In the genomic region with DNA sequence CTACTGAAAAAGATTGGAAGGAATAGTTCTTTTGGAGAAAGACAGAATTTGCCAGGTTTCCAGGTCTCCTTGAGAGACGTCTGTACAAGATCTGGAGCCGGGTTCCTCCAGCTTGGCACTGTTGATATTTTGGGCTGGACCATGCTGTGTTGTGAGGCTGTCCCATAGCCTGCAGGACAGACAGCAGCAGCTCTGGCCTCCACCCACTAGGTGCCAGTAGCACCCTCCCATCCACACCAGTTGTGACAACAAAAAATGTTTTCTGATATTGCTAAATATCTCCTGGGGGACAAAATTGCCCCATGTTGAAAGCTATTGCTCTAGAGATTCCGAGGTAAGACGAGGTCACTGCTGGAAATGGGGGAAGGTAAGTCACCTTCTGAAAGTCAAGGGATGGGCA, we compare ENCODE assay signal across 20 cellular contexts.
DNase-seq lines count a peak whose midpoint lies in the region; ATAC-seq and TF ChIP-seq lines count a peak whose summit lies in the region.
"Had no signal": no experiment of that assay in that cellular context is flagged by ENCODE, and none has a peak within 500 bp of the region (broad histone marks: within the 10 kb centered on the region; RNA-seq: fewer than 3 reads in every experiment).

No MANE protein-coding gene starts in this region.

- no peak overlapping the region for H3K4me2 ChIP-seq in Loucy (ENCODE audit: low read depth, low read length, poor library complexity, severe bottlenecking)
- H3K4me2 ChIP-seq: BLaER1 had no signal

- ATAC-seq in GM18517 (IDR thresholded peaks at IDR 0.05; ENCODE audit: unreplicated experiment) (no peak), HG03378 (IDR thresholded peaks at IDR 0.05; ENCODE audit: unreplicated experiment) (no peak)
- ATAC-seq: left colon had no signal

- no peaks in the 10 kb centered on the region for H3K79me2 ChIP-seq in Loucy (ENCODE audit: insufficient read depth, low read length)

- peaks cover 8% of the 10 kb centered on the region for H3K36me3 Mint-ChIP-seq in brain
- H3K36me3 Mint-ChIP-seq: activated CD4-positive, alpha-beta memory T cell treated with anti-CD3 and anti-CD28 coated beads for 36 hours; IgD-negative memory B cell had no signal

- H3K4me1 Mint-ChIP-seq in brain: peaks cover 43% of the 10 kb centered on the region
- H3K4me1 Mint-ChIP-seq: IgD-negative memory B cell had no signal

- no peaks in the 10 kb centered on the region for H3K27me3 Mint-ChIP-seq in brain
- H3K27me3 Mint-ChIP-seq: activated CD4-positive, alpha-beta memory T cell treated with anti-CD3 and anti-CD28 coated beads for 36 hours had no signal

- no peak overlapping the region for H3K4me3 ChIP-seq in A673 (ENCODE audit: low read depth, low read length, poor library complexity, severe bottlenecking)
- no peak overlapping the region for H3K4me3 ChIP-seq in Loucy (ENCODE audit: low read length, poor library complexity, severe bottlenecking)
- H3K4me3 ChIP-seq: BLaER1, stomach had no signal

- CTCF ChIA-PET in A673 (lab: Charles Lee): no interaction called here

- H2AFZ ChIP-seq in Loucy (ENCODE audit: low read length): peak overlapping the region; percentile 51; the same call in 1 of the 2 replicates

- H4K20me1 ChIP-seq in Loucy (ENCODE audit: insufficient read depth, low read length, poor library complexity, severe bottlenecking): no peaks in the 10 kb centered on the region
- H4K20me1 ChIP-seq: BLaER1 had no signal

- H3K36me3 ChIP-seq in A673 (ENCODE audit: insufficient read depth, low read length, poor library complexity, severe bottlenecking): no peaks in the 10 kb centered on the region
- no peaks in the 10 kb centered on the region for H3K36me3 ChIP-seq in Loucy (ENCODE audit: insufficient read depth, low read length)
- H3K36me3 ChIP-seq: BLaER1, stomach had no signal

- H3K4me1 ChIP-seq in A673 (ENCODE audit: insufficient read depth, low read length, poor library complexity, severe bottlenecking): no peaks in the 10 kb centered on the region
- no peaks in the 10 kb centered on the region for H3K4me1 ChIP-seq in Loucy (ENCODE audit: insufficient read depth, low read length, poor library complexity, severe bottlenecking)
- H3K4me1 ChIP-seq: BLaER1, stomach had no signal

- H3F3A ChIP-seq in Loucy (ENCODE audit: low read depth): no peaks in the 10 kb centered on the region

- peaks cover 5% of the 10 kb centered on the region for H3K27me3 ChIP-seq in A673 (replicated peaks; ENCODE audit: insufficient read depth, low read depth, low read length, poor library complexity)
- no peaks in the 10 kb centered on the region for H3K27me3 ChIP-seq in Loucy (ENCODE audit: insufficient read depth, low read length, poor library complexity, severe bottlenecking)
- H3K27me3 ChIP-seq: BLaER1, stomach had no signal

- H3K9me2 ChIP-seq in Loucy (replicated peaks; ENCODE audit: low read depth, low read length): no peaks in the 10 kb centered on the region

- H3K9me3 Mint-ChIP-seq in brain: peaks cover 0 to 4% (median 0%) of the 10 kb centered on the region in 5 experiments
- H3K9me3 Mint-ChIP-seq: activated CD4-positive, alpha-beta memory T cell treated with anti-CD3 and anti-CD28 coated beads for 36 hours; IgD-negative memory B cell had no signal

- POLR2A ChIA-PET in A673 (lab: Charles Lee; ENCODE audit: low non-redundant PET): no interaction called here

- intact Hi-C loops in A673 (cut with micrococcal nuclease; ENCODE audit: unreplicated experiment): loop anchor here (5.0 kb wide), 1 partner anchor 181 kb away; no protein-coding TSS in a partner anchor

- H3K9ac ChIP-seq in Loucy (ENCODE audit: low read depth, low read length, poor library complexity, severe bottlenecking): no peak overlapping the region
- H3K9ac ChIP-seq: BLaER1 had no signal

- no peak overlapping the region for H3K4me3 Mint-ChIP-seq in brain
- H3K4me3 Mint-ChIP-seq: activated CD4-positive, alpha-beta memory T cell treated with anti-CD3 and anti-CD28 coated beads for 36 hours; IgD-negative memory B cell had no signal

- H3K27ac Mint-ChIP-seq in brain: peak overlapping the region in 3 of 5 experiments; percentile 64 to 95 (median 90)
- H3K27ac Mint-ChIP-seq: activated CD4-positive, alpha-beta memory T cell treated with anti-CD3 and anti-CD28 coated beads for 36 hours; IgD-negative memory B cell had no signal

- H3K9me3 ChIP-seq in A673 (ENCODE audit: low read depth, low read length, poor library complexity, severe bottlenecking) (no peaks in the 10 kb centered on the region), Loucy (ENCODE audit: insufficient read depth, low read depth, low read length) (no peaks in the 10 kb centered on the region)
- H3K9me3 ChIP-seq: BLaER1, stomach had no signal

- 0 out of 2 replicates have a peak, but pooled peaks have one; percentile 19 for TF ChIP-seq CTCF in A673 (conservative IDR thresholded peaks at IDR 0.05; ENCODE audit: low read depth, low read length)
- TF ChIP-seq CTCF in GM12873 (IDR thresholded peaks at IDR 0.05; ENCODE audit: insufficient read depth, low read depth, low read length, missing control alignments): peak; percentile 36
- peak; percentile 73 for TF ChIP-seq CTCF in Loucy (conservative IDR thresholded peaks at IDR 0.05; ENCODE audit: low read length)
- TF ChIP-seq CTCF in brain (conservative IDR thresholded peaks at IDR 0.05): no peak

- BruUV-seq in A673 (replicated peaks; lab: Mats Ljungman, UMichigan): no TSS peak

- DNase-seq in A673 (ENCODE audit: low spot score): peak; percentile 9
- DNase-seq in effector CD4-positive, alpha-beta T cell: no peak
- no peak for DNase-seq in NCI-H345 (lab: John Stamatoyannopoulos, UW)
- DNase-seq: activated CD4-positive, alpha-beta memory T cell treated with anti-CD3 and anti-CD28 coated beads for 36 hours; activated effector memory CD4-positive, alpha-beta T cell treated with Interleukin-2 at 50 U/mL for 16 hours; effector memory CD4-positive, alpha-beta T cell; GF-D8; glutamatergic neuron; left colon; NCI-H187 treated with DMSO at 0.1 percent for 48 hours; NK-92 treated with Interleukin-12 subunit alpha and Interleukin-12 subunit beta, amount 100 ng/mL, for 24 hours; stomach; T-helper 1 cell had no signal

- H3K27ac ChIP-seq in A673 (ENCODE audit: low read depth, low read length, poor library complexity, severe bottlenecking): no peak overlapping the region
- H3K27ac ChIP-seq: BLaER1, stomach had no signal

Comparison
In these comparisons a context has a peak if more than half of its experiments do, and no peak if none do; other contexts are left out.
1. CTCF ChIP-seq: peak in A673 (single experiment), GM12873 (single experiment) and Loucy (single experiment); none in brain (0 of 2).